15 cellular contexts compared by ENCODE assay signal in the genomic region with DNA sequence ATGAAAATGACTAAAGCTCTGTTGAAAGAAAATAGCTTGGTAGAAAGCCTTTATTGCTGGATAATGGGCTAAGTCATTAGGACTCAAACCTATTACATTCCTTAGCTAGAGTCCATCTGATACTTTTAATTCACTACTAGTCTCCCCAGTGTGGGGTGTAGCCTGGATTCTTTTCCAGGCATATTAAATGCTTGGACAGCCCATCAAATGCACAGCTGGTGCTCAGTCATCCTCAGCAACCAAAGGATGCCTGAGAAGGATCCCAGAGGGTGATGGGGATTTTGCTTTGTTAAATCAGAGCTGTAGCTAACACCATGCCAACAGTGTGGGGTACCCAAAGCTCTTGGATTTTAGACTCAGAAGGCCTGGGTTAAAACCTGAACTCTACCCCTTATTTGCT.
DNase-seq lines count a peak whose midpoint lies in the region; ATAC-seq and TF ChIP-seq lines count a peak whose summit lies in the region.
"Had no signal": no experiment of that assay in that cellular context is flagged by ENCODE, and none has a peak within 500 bp of the region (broad histone marks: within the 10 kb centered on the region; RNA-seq: fewer than 3 reads in every experiment).

No MANE protein-coding gene starts in this region.

- ATAC-seq in Panc1 (no peak), HG02981 (IDR thresholded peaks at IDR 0.05; ENCODE audit: unreplicated experiment) (no peak)
- ATAC-seq in effector memory CD8-positive, alpha-beta T cell (replicated peaks) = no peak
- ATAC-seq: A549 had no signal

- no peak overlapping the region for H3K4me3 Mint-ChIP-seq in effector memory CD8-positive, alpha-beta T cell
- H3K4me3 Mint-ChIP-seq: CD4-positive, CD25-positive, alpha-beta regulatory T cell; IgD-negative memory B cell had no signal

- H3K4me1 Mint-ChIP-seq in effector memory CD8-positive, alpha-beta T cell (ENCODE audit: low read depth in 2 of 2) = peaks cover 9 to 11% of the 10 kb centered on the region in 2 donors

- intact Hi-C loops in Panc1 (cut with micrococcal nuclease; ENCODE audit: unreplicated experiment) = no loop called here

- H3K27ac ChIP-seq in Panc1 (ENCODE audit: low read length) = peak overlapping the region; percentile 83
- H3K27ac ChIP-seq: A549, BLaER1 had no signal

- no peak for TF ChIP-seq CTCF in Panc1 (IDR thresholded peaks at IDR 0.05)

- POLR2A ChIA-PET in Panc1 (lab: Charles Lee) = no interaction called here

- no peaks in the 10 kb centered on the region for H3K36me3 ChIP-seq in Panc1 (ENCODE audit: control insufficient read depth, insufficient read depth, low read length)
- H3K36me3 ChIP-seq: BLaER1, HAP-1 had no signal

- H3K4me1 ChIP-seq in Panc1 (ENCODE audit: control insufficient read depth, insufficient read depth, low read length) = peaks cover 24% of the 10 kb centered on the region
- H3K4me1 ChIP-seq: A549 had no signal

- H3K27me3 ChIP-seq in Panc1 (ENCODE audit: control insufficient read depth, insufficient read depth, low read length) = no peaks in the 10 kb centered on the region
- H3K27me3 ChIP-seq: BLaER1 had no signal

- no peaks in the 10 kb centered on the region for H3K36me3 Mint-ChIP-seq in effector memory CD8-positive, alpha-beta T cell (ENCODE audit: insufficient read depth)
- H3K36me3 Mint-ChIP-seq: CD4-positive, CD25-positive, alpha-beta regulatory T cell; IgD-negative memory B cell had no signal

- in situ Hi-C loops in Panc1 (cut with HindIII; ENCODE audit: low pct_unique_long_range_greater_than_20kb, low sequenced_read_pairs) = no loop called here

- no peaks in the 10 kb centered on the region for H3K9me3 Mint-ChIP-seq in effector memory CD8-positive, alpha-beta T cell
- H3K9me3 Mint-ChIP-seq: IgD-negative memory B cell had no signal

- no peak overlapping the region for H3K4me3 ChIP-seq in Panc1 (ENCODE audit: low read depth in 2 of 2, low read length in 2 of 2)
- H3K4me3 ChIP-seq: A549, BLaER1, HAP-1 had no signal

- CTCF ChIA-PET in Panc1 (lab: Charles Lee) = no interaction called here

- no peaks in the 10 kb centered on the region for H3K9me3 ChIP-seq in Panc1 (ENCODE audit: control insufficient read depth, insufficient read depth, low read depth, low read length)
- H3K9me3 ChIP-seq: A549, HAP-1 had no signal

- no peak overlapping the region for H3K27ac Mint-ChIP-seq in effector memory CD8-positive, alpha-beta T cell
- H3K27ac Mint-ChIP-seq: CD4-positive, CD25-positive, alpha-beta regulatory T cell; IgD-negative memory B cell had no signal

- no TSS peak for BruUV-seq in Panc1 (replicated peaks; lab: Mats Ljungman, UMichigan)

- peak; percentile 57 for DNase-seq in GM04504 (ENCODE audit: low read depth)
- no peak for DNase-seq in Panc1 (ENCODE audit: low read depth, low spot score)
- DNase-seq in myocyte (ENCODE audit: low read depth) = peak; percentile 56
- no peak for DNase-seq in stimulated activated CD4-positive, alpha-beta T cell treated with anti-CD3 and anti-CD28 coated beads, Interleukin-4, amount 100 ng/mL, for 4 hours
- DNase-seq in effector memory CD8-positive, alpha-beta T cell = no peak
- DNase-seq in OCI-M2 (lab: John Stamatoyannopoulos, UW; ENCODE audit: unreplicated experiment) = no peak
- DNase-seq: AML-193; CD4-positive, CD25-positive, alpha-beta regulatory T cell; DMS79; EL had no signal

- no peaks in the 10 kb centered on the region for H3K27me3 Mint-ChIP-seq in effector memory CD8-positive, alpha-beta T cell
- H3K27me3 Mint-ChIP-seq: IgD-negative memory B cell had no signal

Comparison
In these comparisons a context has a peak if more than half of its experiments do, and no peak if none do; other contexts are left out.
1. DNase-seq: peak in GM04504 (single experiment) and myocyte (single experiment); none in Panc1 (single experiment), stimulated activated CD4-positive, alpha-beta T cell treated with anti-CD3 and anti-CD28 coated beads, Interleukin-4, amount 100 ng/mL, for 4 hours (0 of 2), effector memory CD8-positive, alpha-beta T cell (0 of 3) and OCI-M2 (single experiment).